In the genomic region with DNA sequence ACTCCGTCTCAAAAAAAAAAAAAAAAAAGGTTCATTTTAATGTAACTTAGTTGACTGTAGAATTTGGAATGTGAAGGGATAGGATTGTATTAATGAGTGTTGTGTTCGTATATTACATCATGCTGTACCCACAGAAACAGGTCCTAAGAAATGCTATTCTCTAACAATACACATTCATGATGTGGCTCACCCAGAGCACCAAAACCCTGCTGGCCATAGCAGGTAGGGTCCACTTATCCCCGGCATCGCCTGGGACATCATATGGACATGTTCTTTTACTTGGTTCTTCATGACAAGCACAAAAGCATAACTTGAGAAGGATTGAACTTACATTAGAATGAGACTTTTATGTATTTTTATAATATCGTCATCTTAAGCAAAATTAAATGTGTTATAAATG, we compare ENCODE assay signal across 18 cellular contexts.
DNase-seq lines count a peak whose midpoint lies in the region; ATAC-seq, FAIRE-seq and TF ChIP-seq lines count a peak whose summit lies in the region.
"Had no signal": no experiment of that assay in that cellular context is flagged by ENCODE, and none has a peak within 500 bp of the region (broad histone marks: within the 10 kb centered on the region; RNA-seq: fewer than 3 reads in every experiment).

No MANE protein-coding gene starts in this region.

- no peak for TF ChIP-seq EP300 in K562 (IDR thresholded peaks at IDR 0.05; ENCODE audit: low read length)
- no peak for TF ChIP-seq EP300 in esophagus muscularis mucosa (IDR thresholded peaks at IDR 0.05)

- no peak overlapping the region for H2BK120ac ChIP-seq in H9 (ENCODE audit: low read depth, low read length, poor library complexity, severe bottlenecking)

- no peaks in the 10 kb centered on the region for H3K27me3 ChIP-seq in H9 (ENCODE audit: insufficient read depth, low read length)
- H3K27me3 ChIP-seq in K562 (ENCODE audit: control insufficient read depth in 2 of 2, insufficient read depth in 2 of 2, low read length in 2 of 2) = no peaks in the 10 kb centered on the region; a peak in 2 of 5 replicates
- no peaks in the 10 kb centered on the region for H3K27me3 ChIP-seq in esophagus muscularis mucosa

- no peak for FAIRE-seq in K562 (lab: Jason Lieb, UNC)
- FAIRE-seq: G401.6, GM19239 had no signal

- no peak overlapping the region for H3K4me3 Mint-ChIP-seq in H9
- H3K4me3 Mint-ChIP-seq: CD4-positive, alpha-beta memory T cell; HFFc6 had no signal

- no peaks in the 10 kb centered on the region for H3K9me3 ChIP-seq in H9 (ENCODE audit: control insufficient read depth, low read depth, low read length)
- H3K9me3 ChIP-seq in K562 (replicated peaks; ENCODE audit: control insufficient read depth, insufficient read depth, low read depth, low read length) = no peaks in the 10 kb centered on the region; the same call in 1 of the 2 replicates
- H3K9me3 ChIP-seq in esophagus muscularis mucosa = no peaks in the 10 kb centered on the region
- H3K9me3 ChIP-seq: HAP-1 had no signal

- ATAC-seq in K562 = peak; percentile 64
- no peak for ATAC-seq in GM21723 (IDR thresholded peaks at IDR 0.05; ENCODE audit: unreplicated experiment)
- no peak for ATAC-seq in HG03025 (IDR thresholded peaks at IDR 0.05; ENCODE audit: low FRiP score, unreplicated experiment)
- ATAC-seq in HG02798 (IDR thresholded peaks at IDR 0.05; ENCODE audit: poor library complexity, unreplicated experiment) = no peak

- DNase-seq in H9 = no peak
- peak; percentile 2 for DNase-seq in SK-MEL-5 (ENCODE audit: low read depth, low spot score)
- peak in 1 of 4 experiments; percentile 10 for DNase-seq in K562 (ENCODE audit: extremely low read depth in 1 of 4, low spot score in 3 of 4)
- DNase-seq in esophagus muscularis mucosa (ENCODE audit: extremely low spot score) = peak; percentile 4
- no peak for DNase-seq in activated CD4-positive, alpha-beta T cell treated with anti-CD3 and anti-CD28 coated beads, Interleukin-2, amount 50 U/mL, for 48 hours
- DNase-seq: C1 segment of cervical spinal cord; Calu3; CD4-positive, alpha-beta memory T cell; COR-L47; DMS53; DND-41; HFFc6 had no signal

- H3K4me3 ChIP-seq in K562 (no peak overlapping the region), esophagus muscularis mucosa (no peak overlapping the region)
- H3K4me3 ChIP-seq: HAP-1 had no signal

- no peak overlapping the region for H2BK5ac ChIP-seq in H9 (ENCODE audit: insufficient read length, low read length)

- no peak overlapping the region for H3K27ac ChIP-seq in H9 (ENCODE audit: insufficient read length, low read depth, low read length)
- H3K27ac ChIP-seq in K562 (ENCODE audit: extremely low read depth, low read depth, low read length) = no peak overlapping the region
- no peak overlapping the region for H3K27ac ChIP-seq in esophagus muscularis mucosa (replicated peaks in 1 of 4)

- peaks cover 0 to under 1% (median 0%) of the 10 kb centered on the region in 3 experiments; a peak in 1 of 7 replicates for H3K36me3 Mint-ChIP-seq in H9 (ENCODE audit: insufficient read depth in 1 of 3, low read depth in 3 of 3)
- H3K36me3 Mint-ChIP-seq: CD4-positive, alpha-beta memory T cell had no signal

- no peaks in the 10 kb centered on the region for H3K27me3 Mint-ChIP-seq in H9 (ENCODE audit: low read depth)

- no peaks in the 10 kb centered on the region for H3K79me2 ChIP-seq in H9 (ENCODE audit: insufficient read depth, low read length)
- no peaks in the 10 kb centered on the region for H3K79me2 ChIP-seq in K562 (ENCODE audit: control insufficient read depth, insufficient read depth, low read length)

- no peak overlapping the region for H4K91ac ChIP-seq in H9 (ENCODE audit: insufficient read length, low read depth, low read length)

- WGBS in H9 (ENCODE audit: extremely low coverage, insufficient read length, low lambda C conversion rate) = no CpG with 5 or more reads among the region's 5 CpGs
- WGBS in K562 (ENCODE audit: insufficient coverage, low coverage, missing lambda C conversion rate) = 3% methylated on average over 5 of the region's 5 CpGs
- 91% methylated on average over 5 of the region's 5 CpGs for WGBS in esophagus muscularis mucosa

- H3K4ac ChIP-seq in H9 (ENCODE audit: low read depth, low read length) = no peak overlapping the region

- H4K5ac ChIP-seq in H9 (ENCODE audit: insufficient read length, low read depth, low read length) = no peak overlapping the region

- H4K8ac ChIP-seq in H9 (replicated peaks; ENCODE audit: insufficient read length, low read depth, low read length) = no peak overlapping the region

- no peaks in the 10 kb centered on the region for H3K23me2 ChIP-seq in H9 (ENCODE audit: insufficient read length, low read depth, low read length, poor library complexity, severe bottlenecking)

- no peaks in the 10 kb centered on the region for H3K4me1 ChIP-seq in H9 (ENCODE audit: insufficient read depth, low read length)
- H3K4me1 ChIP-seq in K562 (replicated peaks in 1 of 2; ENCODE audit: control insufficient read depth in 2 of 2, insufficient read depth in 2 of 2, low read length in 2 of 2) = no peaks in the 10 kb centered on the region
- H3K4me1 ChIP-seq in esophagus muscularis mucosa = peaks cover 9 to 46% (median 28%) of the 10 kb centered on the region in 4 donors

- intact Hi-C loops in K562 (cut with micrococcal nuclease) = no loop called here
- intact Hi-C loops in esophagus muscularis mucosa (cut with DNase I) = no loop called here

- H3K4me2 ChIP-seq in H9 (ENCODE audit: insufficient read depth, insufficient read length, low read length) (no peak overlapping the region), K562 (ENCODE audit: insufficient read depth, low read length) (no peak overlapping the region)

- H3K79me1 ChIP-seq in H9 (ENCODE audit: insufficient read depth, low read depth, low read length, poor library complexity, severe bottlenecking) = no peaks in the 10 kb centered on the region

- no peak overlapping the region for H2AK5ac ChIP-seq in H9 (ENCODE audit: insufficient read length, low read length)

- no peak overlapping the region for H3K56ac ChIP-seq in H9 (ENCODE audit: insufficient read length, low read depth, low read length)

- H3K14ac ChIP-seq in H9 (ENCODE audit: insufficient read depth, low read length) = no peak overlapping the region

- TF ChIP-seq RAD21 in K562 (CRISPR knock-in tag; conservative IDR thresholded peaks at IDR 0.05 in 1 of 2, IDR thresholded peaks at IDR 0.05 in 1 of 2) = no peak

- H3K9ac ChIP-seq in H9 (ENCODE audit: extremely low read depth, insufficient read length, low read length) = no peak overlapping the region
- H3K9ac ChIP-seq in K562 (ENCODE audit: insufficient read depth in 1 of 2, low read depth in 2 of 2, low read length in 2 of 2) = no peak overlapping the region

- CTCF ChIA-PET in K562 (lab: Yijun Ruan, JAX; ENCODE audit: low intra/inter-chr PET ratio) = interaction anchor here (0.6 kb wide), 1 partner anchor 779 kb away, joined by 4 read pairs; no protein-coding TSS in a partner anchor

- no TSS peak for BruUV-seq in K562 (replicated peaks; lab: Mats Ljungman, UMichigan)

- H3K4me1 Mint-ChIP-seq in H9 = no peaks in the 10 kb centered on the region
- H3K4me1 Mint-ChIP-seq: CD4-positive, alpha-beta memory T cell had no signal

- in situ Hi-C loops in SK-MEL-5 (cut with HindIII; ENCODE audit: low pct_unique_long_range_greater_than_20kb, low sequenced_read_pairs) = no loop called here
- in situ Hi-C loops in K562 (cut with MboI) = no loop called here

- H4K20me1 ChIP-seq in H9 (ENCODE audit: control insufficient read depth, insufficient read depth, insufficient read length) (no peaks in the 10 kb centered on the region), K562 (replicated peaks; ENCODE audit: control insufficient read depth, insufficient read depth, low read length) (no peaks in the 10 kb centered on the region)

- no peak for TF ChIP-seq POLR2A in K562 (conservative IDR thresholded peaks at IDR 0.05)
- no peak for TF ChIP-seq POLR2A in esophagus muscularis mucosa (IDR thresholded peaks at IDR 0.05; ENCODE audit: low read depth)

- H2AFZ ChIP-seq in H9 (ENCODE audit: low read length) = no peak overlapping the region
- H2AFZ ChIP-seq in K562 (ENCODE audit: low read depth, low read length) = no peak overlapping the region

- peak overlapping the region in 1 of 3 experiments; percentile 89; a peak in 1 of 7 replicates for H3K27ac Mint-ChIP-seq in H9
- H3K27ac Mint-ChIP-seq: HFFc6 had no signal

- no peak overlapping the region for H3T11ph ChIP-seq in H9 (ENCODE audit: low read length)

- peak; percentile 38 for TF ChIP-seq CTCF in H9 (conservative IDR thresholded peaks at IDR 0.05)
- 0 out of 6 replicates have a peak, but pooled peaks of 1 of the 3 experiments have one; percentile 16 for TF ChIP-seq CTCF in K562 (IDR thresholded peaks at IDR 0.05 in 2 of 3, conservative IDR thresholded peaks at IDR 0.05 in 1 of 3; ENCODE audit: insufficient read depth in 2 of 3, low read depth in 1 of 3, low read length in 3 of 3)
- TF ChIP-seq CTCF in esophagus muscularis mucosa (IDR thresholded peaks at IDR 0.05) = no peak

- POLR2A ChIA-PET in K562 (lab: Yijun Ruan, JAX) = no interaction called here

- H2BK20ac ChIP-seq in H9 (ENCODE audit: low read depth, low read length, poor library complexity, severe bottlenecking) = no peak overlapping the region

- no peak overlapping the region for H3K18ac ChIP-seq in H9 (ENCODE audit: insufficient read length, low read depth, low read length)

- H2BK12ac ChIP-seq in H9 (ENCODE audit: insufficient read length, low read depth, low read length) = no peak overlapping the region

- H3K23ac ChIP-seq in H9 (ENCODE audit: insufficient read length, low read depth, low read length) = no peak overlapping the region

- H3K36me3 ChIP-seq in K562 (ENCODE audit: control insufficient read depth, insufficient read depth, low read length) = no peaks in the 10 kb centered on the region
- H3K36me3 ChIP-seq in esophagus muscularis mucosa = no peaks in the 10 kb centered on the region
- H3K36me3 ChIP-seq: HAP-1 had no signal

- H2BK15ac ChIP-seq in H9 (ENCODE audit: low read depth, low read length) = no peak overlapping the region

- H3K9me1 ChIP-seq in K562 (ENCODE audit: control insufficient read depth, insufficient read depth, low read length) = no peaks in the 10 kb centered on the region

- H3K9me3 Mint-ChIP-seq in H9 = no peaks in the 10 kb centered on the region
- H3K9me3 Mint-ChIP-seq: CD4-positive, alpha-beta memory T cell had no signal

TF ChIP-seq in K562, 482 proteins besides CTCF, POLR2A, EP300 and RAD21 (continues in another document):
- no peak for TF ChIP-seq ZNF785 (CRISPR knock-in tag; IDR thresholded peaks at IDR 0.05)
- TF ChIP-seq E2F3 (CRISPR knock-in tag; IDR thresholded peaks at IDR 0.05) = no peak
- no peak for TF ChIP-seq GABPB1 (CRISPR knock-in tag; IDR thresholded peaks at IDR 0.05)
- TF ChIP-seq CHD1 (IDR thresholded peaks at IDR 0.05; ENCODE audit: low read length) = no peak
- TF ChIP-seq ZNF668 (CRISPR knock-in tag; IDR thresholded peaks at IDR 0.05) = no peak

Comparison
In these comparisons a context has a peak if more than half of its experiments do, and no peak if none do; other contexts are left out.
1. DNase-seq: peak in SK-MEL-5 (single experiment) and esophagus muscularis mucosa (single experiment); none in H9 (single experiment) and activated CD4-positive, alpha-beta T cell treated with anti-CD3 and anti-CD28 coated beads, Interleukin-2, amount 50 U/mL, for 48 hours (0 of 2).